18 cellular contexts compared by ENCODE assay signal in the genomic region with DNA sequence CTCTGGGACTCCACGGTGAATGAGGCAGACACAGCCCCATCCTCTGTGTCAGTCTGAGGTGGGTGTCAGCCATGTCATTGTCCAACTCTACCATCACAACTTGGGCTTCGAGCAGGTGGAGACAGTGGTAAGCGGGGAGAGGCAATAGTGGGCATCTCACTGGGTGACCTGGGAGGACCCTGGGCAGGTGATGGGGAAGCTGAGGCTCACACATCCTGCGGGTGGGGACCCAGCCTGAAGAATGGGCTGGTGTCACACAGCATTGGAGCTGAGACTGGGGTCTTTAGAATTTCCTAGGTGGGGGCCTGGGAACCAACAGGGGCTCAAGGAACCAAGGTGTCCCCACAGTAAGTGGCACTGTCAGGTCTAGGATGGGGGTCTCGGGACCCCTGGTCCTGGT. TPM values are rescaled to one million over a fixed set of nuclear protein-coding genes. Genes with fewer than 3 reads are reported as not detected.
A peak's percentile ranks its signal among the peaks of the same experiment; 100 is the strongest.
DNase-seq lines count a peak whose midpoint lies in the region; ATAC-seq, FAIRE-seq and TF ChIP-seq lines count a peak whose summit lies in the region.
"Had no signal": no experiment of that assay in that cellular context is flagged by ENCODE, and none has a peak within 500 bp of the region (broad histone marks: within the 10 kb centered on the region; RNA-seq: fewer than 3 reads in every experiment).

No MANE protein-coding gene starts in this region.

- H4K20me1 ChIP-seq in osteoblast (ENCODE audit: insufficient read depth, low read length), result no peaks in the 10 kb centered on the region

- no peaks in the 10 kb centered on the region for H3K79me2 ChIP-seq in osteoblast (ENCODE audit: insufficient read depth, low read length)

- ATAC-seq in WTC11, result no peak
- no peak for ATAC-seq in GM18505 (IDR thresholded peaks at IDR 0.05; ENCODE audit: unreplicated experiment)
- ATAC-seq: A549 had no signal

- no peak overlapping the region for H3K27ac ChIP-seq in osteoblast (ENCODE audit: low read depth, low read length)
- H3K27ac ChIP-seq: A549 had no signal

- CTCF ChIA-PET in WTC11 (lab: Charles Lee), result interaction anchor here (0.6 kb wide), 1 partner anchor 79 kb away, joined by 3 read pairs; no protein-coding TSS in a partner anchor

- no peak overlapping the region for H3K4me3 Mint-ChIP-seq in WTC11
- H3K4me3 Mint-ChIP-seq in chondrocyte (ENCODE audit: unreplicated experiment), result no peak overlapping the region
- no peak overlapping the region for H3K4me3 Mint-ChIP-seq in activated CD4-positive, alpha-beta T cell treated with anti-CD3 and anti-CD28 coated beads, Interleukin-2, amount 10 ng/mL, durations not matched to agents 24 days and 14 days
- H3K4me3 Mint-ChIP-seq: CD14-positive monocyte; CD8-positive, alpha-beta memory T cell; HFFc6 had no signal

- H3K4me1 ChIP-seq in osteoblast (ENCODE audit: insufficient read depth, low read length), result peaks cover 29% of the 10 kb centered on the region

- peak; percentile 79 for FAIRE-seq in urothelium cell line (lab: Jason Lieb, UNC)
- FAIRE-seq: A549, H1 had no signal

- H3K27me3 ChIP-seq in osteoblast (ENCODE audit: insufficient read depth, low read length), result no peaks in the 10 kb centered on the region

- H3K27me3 Mint-ChIP-seq in WTC11 (ENCODE audit: low read depth) (peaks cover 7% of the 10 kb centered on the region), chondrocyte (ENCODE audit: low read depth) (no peaks in the 10 kb centered on the region)
- peaks cover 2% of the 10 kb centered on the region for H3K27me3 Mint-ChIP-seq in activated CD4-positive, alpha-beta T cell treated with anti-CD3 and anti-CD28 coated beads, Interleukin-2, amount 10 ng/mL, durations not matched to agents 24 days and 14 days
- H3K27me3 Mint-ChIP-seq: CD8-positive, alpha-beta memory T cell; IgD-negative memory B cell had no signal

- no peak for DNase-seq in WTC11 (ENCODE audit: low spot score)
- no peak for DNase-seq in chondrocyte (ENCODE audit: low spot score)
- peak; percentile 72 for DNase-seq in osteoblast (ENCODE audit: insufficient read length, low spot score, missing footprints)
- DNase-seq in urothelium cell line (ENCODE audit: low spot score), result no peak
- DNase-seq in ureter (ENCODE audit: low spot score), result no peak
- DNase-seq in activated CD4-positive, alpha-beta T cell treated with anti-CD3 and anti-CD28 coated beads, Interleukin-2, amount 10 ng/mL, durations not matched to agents 24 days and 14 days, result no peak
- DNase-seq: Caco-2; CD8-positive, alpha-beta memory T cell; DMS53; GF-D8; HCEC 1CT; HFFc6 had no signal

- no peak overlapping the region for H3K4me3 ChIP-seq in osteoblast (ENCODE audit: insufficient read depth, low read length)
- H3K4me3 ChIP-seq: A549 had no signal

- H3K27ac Mint-ChIP-seq in WTC11, result peak overlapping the region; percentile 47; the same call in 1 of the 2 replicates
- peak overlapping the region; percentile 5 for H3K27ac Mint-ChIP-seq in chondrocyte (ENCODE audit: unreplicated experiment)
- H3K27ac Mint-ChIP-seq in activated CD4-positive, alpha-beta T cell treated with anti-CD3 and anti-CD28 coated beads, Interleukin-2, amount 10 ng/mL, durations not matched to agents 24 days and 14 days, result no peak overlapping the region
- H3K27ac Mint-ChIP-seq: CD14-positive monocyte, HFFc6 had no signal

- no peak overlapping the region for H3K4me2 ChIP-seq in osteoblast (ENCODE audit: insufficient read depth, low read length)
- H3K4me2 ChIP-seq: A549 had no signal

- H3K4me1 Mint-ChIP-seq in WTC11 (peaks cover 1% of the 10 kb centered on the region), chondrocyte (ENCODE audit: low read depth) (peaks cover 62% of the 10 kb centered on the region)
- H3K4me1 Mint-ChIP-seq in activated CD4-positive, alpha-beta T cell treated with anti-CD3 and anti-CD28 coated beads, Interleukin-2, amount 10 ng/mL, durations not matched to agents 24 days and 14 days, result peaks cover 5% of the 10 kb centered on the region
- H3K4me1 Mint-ChIP-seq: CD14-positive monocyte had no signal

- no peaks in the 10 kb centered on the region for H3K9me3 Mint-ChIP-seq in WTC11
- no peaks in the 10 kb centered on the region for H3K9me3 Mint-ChIP-seq in chondrocyte (ENCODE audit: low read depth)
- no peaks in the 10 kb centered on the region for H3K9me3 Mint-ChIP-seq in activated CD4-positive, alpha-beta T cell treated with anti-CD3 and anti-CD28 coated beads, Interleukin-2, amount 10 ng/mL, durations not matched to agents 24 days and 14 days
- H3K9me3 Mint-ChIP-seq: CD14-positive monocyte; CD8-positive, alpha-beta memory T cell; HFFc6; IgD-negative memory B cell had no signal

- no peak for TF ChIP-seq POLR2A in GM18505 (IDR thresholded peaks at IDR 0.05; ENCODE audit: borderline replicate concordance, extremely low read depth, insufficient read depth, insufficient read length)

- no peaks in the 10 kb centered on the region for H3K9me3 ChIP-seq in osteoblast (ENCODE audit: low read depth, low read length)
- H3K9me3 ChIP-seq: A549, Caco-2 had no signal

- POLR2A ChIA-PET in WTC11 (lab: Charles Lee), result no interaction called here

- H3K36me3 Mint-ChIP-seq in WTC11 (no peaks in the 10 kb centered on the region), chondrocyte (ENCODE audit: low read depth) (peaks cover 3% of the 10 kb centered on the region)
- H3K36me3 Mint-ChIP-seq in activated CD4-positive, alpha-beta T cell treated with anti-CD3 and anti-CD28 coated beads, Interleukin-2, amount 10 ng/mL, durations not matched to agents 24 days and 14 days (ENCODE audit: low read depth), result no peaks in the 10 kb centered on the region
- H3K36me3 Mint-ChIP-seq: CD14-positive monocyte; CD8-positive, alpha-beta memory T cell; IgD-negative memory B cell had no signal

- TF ChIP-seq CTCF in WTC11 (IDR thresholded peaks at IDR 0.05), result no peak
- no peak for TF ChIP-seq CTCF in chondrocyte (IDR thresholded peaks at IDR 0.05)
- no peak for TF ChIP-seq CTCF in osteoblast (IDR thresholded peaks at IDR 0.05; ENCODE audit: extremely low read depth, low read depth, low read length)

- intact Hi-C loops in activated CD4-positive, alpha-beta T cell treated with anti-CD3 and anti-CD28 coated beads, Interleukin-2, amount 10 ng/mL, durations not matched to agents 24 days and 14 days (cut with micrococcal nuclease), result no loop called here

- no peak overlapping the region for H2AFZ ChIP-seq in osteoblast (ENCODE audit: low read length)

- no peaks in the 10 kb centered on the region for H3K36me3 ChIP-seq in osteoblast (ENCODE audit: insufficient read depth, low read length)

TF ChIP-seq in WTC11, 78 proteins besides CTCF, POLR2A, EP300 and RAD21 (continues in another document):
- TF ChIP-seq, protein P1, sequence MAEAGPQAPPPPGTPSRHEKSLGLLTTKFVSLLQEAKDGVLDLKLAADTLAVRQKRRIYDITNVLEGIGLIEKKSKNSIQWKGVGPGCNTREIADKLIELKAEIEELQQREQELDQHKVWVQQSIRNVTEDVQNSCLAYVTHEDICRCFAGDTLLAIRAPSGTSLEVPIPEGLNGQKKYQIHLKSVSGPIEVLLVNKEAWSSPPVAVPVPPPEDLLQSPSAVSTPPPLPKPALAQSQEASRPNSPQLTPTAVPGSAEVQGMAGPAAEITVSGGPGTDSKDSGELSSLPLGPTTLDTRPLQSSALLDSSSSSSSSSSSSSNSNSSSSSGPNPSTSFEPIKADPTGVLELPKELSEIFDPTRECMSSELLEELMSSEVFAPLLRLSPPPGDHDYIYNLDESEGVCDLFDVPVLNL (CRISPR knock-in tag; IDR thresholded peaks at IDR 0.05; ENCODE audit: borderline replicate concordance, low read depth), result no peak
- TF ChIP-seq IRF2 (CRISPR knock-in tag; IDR thresholded peaks at IDR 0.05; ENCODE audit: borderline replicate concordance, low read depth), result no peak
- no peak for TF ChIP-seq RORB (CRISPR knock-in tag; IDR thresholded peaks at IDR 0.05)
- TF ChIP-seq, protein P2, sequence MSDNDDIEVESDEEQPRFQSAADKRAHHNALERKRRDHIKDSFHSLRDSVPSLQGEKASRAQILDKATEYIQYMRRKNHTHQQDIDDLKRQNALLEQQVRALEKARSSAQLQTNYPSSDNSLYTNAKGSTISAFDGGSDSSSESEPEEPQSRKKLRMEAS (CRISPR knock-in tag; IDR thresholded peaks at IDR 0.05), result no peak
- TF ChIP-seq, protein P3, sequence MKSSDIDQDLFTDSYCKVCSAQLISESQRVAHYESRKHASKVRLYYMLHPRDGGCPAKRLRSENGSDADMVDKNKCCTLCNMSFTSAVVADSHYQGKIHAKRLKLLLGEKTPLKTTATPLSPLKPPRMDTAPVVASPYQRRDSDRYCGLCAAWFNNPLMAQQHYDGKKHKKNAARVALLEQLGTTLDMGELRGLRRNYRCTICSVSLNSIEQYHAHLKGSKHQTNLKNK (CRISPR knock-in tag; IDR thresholded peaks at IDR 0.05), result no peak
- TF ChIP-seq ETV6 (CRISPR knock-in tag; IDR thresholded peaks at IDR 0.05), result no peak
- no peak for TF ChIP-seq PRRX2 (CRISPR knock-in tag; IDR thresholded peaks at IDR 0.05)
- TF ChIP-seq HMGA2 (CRISPR knock-in tag; IDR thresholded peaks at IDR 0.05), result no peak

RNA-seq across cellular contexts. Expression of a gene that starts 7.0 kb away (rescaled TPM):
- 135 to 149 TPM (median 146 TPM) in 3 replicates for total RNA-seq in WTC11 (2021)
- total RNA-seq in chondrocyte, result 102 to 133 TPM (median 114 TPM) in 3 replicates
- total RNA-seq in osteoblast, result 49.2 and 51.3 TPM in 2 replicates
- total RNA-seq in ureter, result 74.0 TPM
- 89.9 and 92.2 TPM in 2 replicates for total RNA-seq in activated CD4-positive, alpha-beta T cell treated with anti-CD3 and anti-CD28 coated beads, Interleukin-2, amount 10 ng/mL, durations not matched to agents 24 days and 14 days

RNA-seq across cellular contexts. Expression of a gene that starts 7.1 kb away (rescaled TPM):
- 14.5 to 16.5 TPM (median 16.2 TPM) in 3 replicates for total RNA-seq in WTC11 (2021)
- total RNA-seq in chondrocyte, result 68.4 to 172 TPM (median 169 TPM) in 3 replicates
- 23.5 and 41.3 TPM in 2 replicates for total RNA-seq in osteoblast
- 1.5 TPM for total RNA-seq in ureter
- total RNA-seq in activated CD4-positive, alpha-beta T cell treated with anti-CD3 and anti-CD28 coated beads, Interleukin-2, amount 10 ng/mL, durations not matched to agents 24 days and 14 days, result 0.50 and 0.70 TPM in 2 replicates

RNA-seq across cellular contexts. Expression of a gene that starts 12.0 kb away (rescaled TPM):
- total RNA-seq in WTC11 (2021) (170 to 198 TPM (median 171 TPM) in 3 replicates), chondrocyte (42.6 to 78.5 TPM (median 62.2 TPM) in 3 replicates), osteoblast (0.88 and 1.1 TPM in 2 replicates), ureter (232 TPM)
- 122 and 126 TPM in 2 replicates for total RNA-seq in activated CD4-positive, alpha-beta T cell treated with anti-CD3 and anti-CD28 coated beads, Interleukin-2, amount 10 ng/mL, durations not matched to agents 24 days and 14 days

RNA-seq across cellular contexts. Expression of a gene that starts 16.9 kb away (rescaled TPM):
- 2.7 to 3.6 TPM (median 3.5 TPM) in 3 replicates for total RNA-seq in WTC11 (2021)
- total RNA-seq in chondrocyte, result not detected in 3 replicates
- 0.72 and 0.88 TPM in 2 replicates for total RNA-seq in osteoblast
- total RNA-seq in ureter, result 0.18 TPM
- total RNA-seq in activated CD4-positive, alpha-beta T cell treated with anti-CD3 and anti-CD28 coated beads, Interleukin-2, amount 10 ng/mL, durations not matched to agents 24 days and 14 days, result 0.16 and 0.19 TPM in 2 replicates
- total RNA-seq: Caco-2, HT-29 had no signal

RNA-seq across cellular contexts. Expression of a gene that starts 25.5 kb away (rescaled TPM):
- total RNA-seq in WTC11 (2021) (0.81 to 1.3 TPM (median 0.87 TPM) in 3 replicates), chondrocyte (not detected in 3 replicates), osteoblast (not detected in 2 replicates), ureter (not detected)
- total RNA-seq in activated CD4-positive, alpha-beta T cell treated with anti-CD3 and anti-CD28 coated beads, Interleukin-2, amount 10 ng/mL, durations not matched to agents 24 days and 14 days, result not detected in 2 replicates
- total RNA-seq: Caco-2; CD8-positive, alpha-beta memory T cell; HT-29 had no signal

Comparison
In these comparisons a context has a peak if more than half of its experiments do, and no peak if none do; other contexts are left out.
1. RNA of a gene that starts 12.0 kb away (total RNA-seq): 232 TPM in ureter (single experiment), 170 to 198 TPM in WTC11, 122 to 126 TPM in activated CD4-positive, alpha-beta T cell treated with anti-CD3 and anti-CD28 coated beads, Interleukin-2, amount 10 ng/mL, durations not matched to agents 24 days and 14 days and 42.6 to 78.5 TPM in chondrocyte; 0.88 to 1.1 TPM in osteoblast; every median in the first group is over 10 times any median in the second.